ENCODE assay signal across 8 cellular contexts in the genomic region with DNA sequence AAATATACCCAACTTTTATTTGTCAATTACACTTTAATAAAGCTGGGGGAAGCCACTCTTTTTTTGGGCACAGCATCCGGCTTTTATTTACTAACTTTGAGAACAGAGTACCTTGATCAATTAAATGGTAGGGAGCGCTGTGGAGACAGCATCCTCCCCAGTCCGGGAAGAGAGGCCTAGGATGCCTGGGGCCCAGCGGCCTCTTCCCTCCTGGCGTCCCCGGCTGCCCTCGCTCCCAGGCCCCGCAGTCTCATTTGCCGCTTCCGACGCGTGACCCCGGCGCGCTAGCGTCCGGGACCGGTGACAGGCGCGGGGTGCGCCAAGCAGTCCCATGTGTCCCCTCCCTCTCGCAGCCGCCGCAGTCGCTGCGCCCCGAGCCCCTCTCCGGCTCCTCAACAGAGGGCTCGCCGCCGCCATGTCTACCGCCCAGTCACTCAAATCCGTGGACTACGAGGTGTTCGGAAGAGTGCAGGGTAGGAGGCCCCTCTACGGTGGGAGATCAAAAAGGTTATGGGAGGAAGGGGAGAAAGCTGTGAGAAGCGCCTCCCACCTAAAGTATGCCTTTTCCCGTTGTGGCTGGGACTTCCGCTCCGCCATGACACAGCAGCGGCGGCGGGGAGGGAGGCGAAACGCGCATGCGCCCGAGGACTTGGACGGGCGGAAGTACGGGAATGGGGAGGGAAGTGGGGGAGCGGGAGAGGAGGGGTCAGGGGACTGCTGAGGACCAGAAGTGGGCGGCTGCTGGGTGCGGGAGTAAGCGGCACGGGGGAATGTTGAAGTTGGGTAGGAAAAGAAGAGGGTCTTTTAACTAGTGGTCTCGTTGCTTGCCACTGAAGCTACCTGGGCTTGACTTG. TPM values are rescaled to one million over a fixed set of nuclear protein-coding genes. Genes with fewer than 3 reads are reported as not detected.
DNase-seq lines count a peak whose midpoint lies in the region; ATAC-seq and TF ChIP-seq lines count a peak whose summit lies in the region.

A gene (plus strand): TSS at position 332 of the 854 bp plus-strand sequence.

- peak; percentile 92 for DNase-seq in H7
- peak; percentile 88 for DNase-seq in RWPE2 (ENCODE audit: low spot score)
- peak; percentile 88 for DNase-seq in activated T-helper 2 cell treated with anti-CD3 and anti-CD28 coated beads, Interferon-gamma antibody, Interleukin-2, Interleukin-4, amounts not matched to agents 10 μg/mL and 5 μg/mL and 100 μg/mL, durations not matched to agents 14 hours and 24 hours and 36 hours (ENCODE audit: low spot score)
- peak; percentile 95 for DNase-seq in fibroblast of peridontal ligament (ENCODE audit: extremely low read depth)
- peak; percentile 94 for DNase-seq in natural killer cell treated with Interleukin-12 subunit alpha and Interleukin-12 subunit beta and Interleukin-15 and Interleukin-18, amount 100 ng/mL, for 72 hours (ENCODE audit: low spot score)
- peak; percentile 90 for DNase-seq in stimulated activated naive CD4-positive, alpha-beta T cell treated with Interleukin-2 at 50 U/mL for 16 hours (lab: John Stamatoyannopoulos, UW)

- H3K9me2 ChIP-seq in Loucy (replicated peaks; ENCODE audit: low read depth, low read length), result no peaks in the 10 kb centered on the region

- H4K20me1 ChIP-seq in Loucy (ENCODE audit: insufficient read depth, low read length, poor library complexity, severe bottlenecking), result no peaks in the 10 kb centered on the region

- peak within 1 kb of the TSS; percentile 97 for H3K27ac Mint-ChIP-seq in activated T-helper 2 cell treated with anti-CD3 and anti-CD28 coated beads, Interferon-gamma antibody, Interleukin-2, Interleukin-4, amounts not matched to agents 10 μg/mL and 5 μg/mL and 100 μg/mL, durations not matched to agents 14 hours and 24 hours and 36 hours
- H3K27ac Mint-ChIP-seq in natural killer cell treated with Interleukin-12 subunit alpha and Interleukin-12 subunit beta and Interleukin-15 and Interleukin-18, amount 100 ng/mL, for 72 hours, result peak within 1 kb of the TSS; percentile 99

- H3K9me3 ChIP-seq in ES-I3 (ENCODE audit: control insufficient read depth, insufficient read depth, low read length), result peaks cover 12% of the 10 kb centered on the region
- H3K9me3 ChIP-seq in Loucy (ENCODE audit: insufficient read depth, low read depth, low read length), result peaks cover 2% of the 10 kb centered on the region; the same call in 1 of the 2 replicates
- peaks cover 4% of the 10 kb centered on the region for H3K9me3 ChIP-seq in RWPE2 (ENCODE audit: severe bottlenecking)

- TF ChIP-seq CTCF in Loucy (conservative IDR thresholded peaks at IDR 0.05; ENCODE audit: low read length) (no peak; the same call in 1 of the 2 replicates), RWPE2 (IDR thresholded peaks at IDR 0.05; ENCODE audit: poor library complexity, severe bottlenecking) (peak; percentile 41)

- H3K9me3 Mint-ChIP-seq in activated T-helper 2 cell treated with anti-CD3 and anti-CD28 coated beads, Interferon-gamma antibody, Interleukin-2, Interleukin-4, amounts not matched to agents 10 μg/mL and 5 μg/mL and 100 μg/mL, durations not matched to agents 14 hours and 24 hours and 36 hours, result peaks cover 21% of the 10 kb centered on the region
- H3K9me3 Mint-ChIP-seq in natural killer cell treated with Interleukin-12 subunit alpha and Interleukin-12 subunit beta and Interleukin-15 and Interleukin-18, amount 100 ng/mL, for 72 hours, result peaks cover 4% of the 10 kb centered on the region

- H3K27ac ChIP-seq in RWPE2 (ENCODE audit: poor library complexity, severe bottlenecking), result peak within 1 kb of the TSS; percentile 71

- H3K4me2 ChIP-seq in Loucy (ENCODE audit: low read depth, low read length, poor library complexity, severe bottlenecking), result peak within 1 kb of the TSS; percentile 98

- H3K36me3 ChIP-seq in ES-I3 (ENCODE audit: insufficient read depth, low read length) (no peaks in the 10 kb centered on the region), H7 (replicated peaks; ENCODE audit: control insufficient read depth, insufficient read depth, low read length) (no peaks in the 10 kb centered on the region), Loucy (ENCODE audit: insufficient read depth, low read length) (no peaks in the 10 kb centered on the region), RWPE2 (ENCODE audit: low read depth) (no peaks in the 10 kb centered on the region)

- peak; percentile 90 for ATAC-seq in RWPE2 (ENCODE audit: low read depth)
- ATAC-seq in natural killer cell treated with Interleukin-12 subunit alpha and Interleukin-12 subunit beta and Interleukin-15 and Interleukin-18, amount 100 ng/mL, for 72 hours, result peak; percentile 91 to 95

- H3K9ac ChIP-seq in ES-I3 (ENCODE audit: low read depth, low read length) (peak within 1 kb of the TSS; percentile 84), Loucy (ENCODE audit: low read depth, low read length, poor library complexity, severe bottlenecking) (peak within 1 kb of the TSS; percentile 89)

- H3K36me3 Mint-ChIP-seq in activated T-helper 2 cell treated with anti-CD3 and anti-CD28 coated beads, Interferon-gamma antibody, Interleukin-2, Interleukin-4, amounts not matched to agents 10 μg/mL and 5 μg/mL and 100 μg/mL, durations not matched to agents 14 hours and 24 hours and 36 hours (ENCODE audit: low read depth), result peaks cover 31% of the 10 kb centered on the region
- H3K36me3 Mint-ChIP-seq in natural killer cell treated with Interleukin-12 subunit alpha and Interleukin-12 subunit beta and Interleukin-15 and Interleukin-18, amount 100 ng/mL, for 72 hours, result peaks cover 15% of the 10 kb centered on the region

- peaks cover 8% of the 10 kb centered on the region for H3K27me3 Mint-ChIP-seq in activated T-helper 2 cell treated with anti-CD3 and anti-CD28 coated beads, Interferon-gamma antibody, Interleukin-2, Interleukin-4, amounts not matched to agents 10 μg/mL and 5 μg/mL and 100 μg/mL, durations not matched to agents 14 hours and 24 hours and 36 hours (ENCODE audit: low read depth)
- H3K27me3 Mint-ChIP-seq in natural killer cell treated with Interleukin-12 subunit alpha and Interleukin-12 subunit beta and Interleukin-15 and Interleukin-18, amount 100 ng/mL, for 72 hours, result peaks cover 4% of the 10 kb centered on the region in 2 donors

- H3K4me3 ChIP-seq in H7 (ENCODE audit: insufficient read depth, low read depth, low read length), result peak within 1 kb of the TSS; percentile 77
- H3K4me3 ChIP-seq in Loucy (ENCODE audit: low read length, poor library complexity, severe bottlenecking), result peak within 1 kb of the TSS; percentile 77
- peak within 1 kb of the TSS; percentile 86 for H3K4me3 ChIP-seq in RWPE2 (ENCODE audit: severe bottlenecking)

- intact Hi-C loops in activated T-helper 2 cell treated with anti-CD3 and anti-CD28 coated beads, Interferon-gamma antibody, Interleukin-2, Interleukin-4, amounts not matched to agents 10 μg/mL and 5 μg/mL and 100 μg/mL, durations not matched to agents 14 hours and 24 hours and 36 hours (cut with micrococcal nuclease), result loop anchor here (1.0 to 10.0 kb wide), 3 partner anchors 144 to 1309 kb away; a partner anchor contains a TSS

- H3K4me1 ChIP-seq in ES-I3 (ENCODE audit: insufficient read depth, low read length) (no peaks in the 10 kb centered on the region), Loucy (ENCODE audit: insufficient read depth, low read length, poor library complexity, severe bottlenecking) (peaks cover 12% of the 10 kb centered on the region), RWPE2 (ENCODE audit: insufficient read depth, poor library complexity, severe bottlenecking) (peaks cover 4% of the 10 kb centered on the region)

- H2AFZ ChIP-seq in Loucy (ENCODE audit: low read length), result peak within 1 kb of the TSS; percentile 88

- peak within 1 kb of the TSS; percentile 89 for H3K4me3 Mint-ChIP-seq in activated T-helper 2 cell treated with anti-CD3 and anti-CD28 coated beads, Interferon-gamma antibody, Interleukin-2, Interleukin-4, amounts not matched to agents 10 μg/mL and 5 μg/mL and 100 μg/mL, durations not matched to agents 14 hours and 24 hours and 36 hours (ENCODE audit: low read depth)
- peak within 1 kb of the TSS; percentile 91 for H3K4me3 Mint-ChIP-seq in natural killer cell treated with Interleukin-12 subunit alpha and Interleukin-12 subunit beta and Interleukin-15 and Interleukin-18, amount 100 ng/mL, for 72 hours

- H3K27me3 ChIP-seq in H7 (ENCODE audit: control insufficient read depth, insufficient read depth, low read length) (no peaks in the 10 kb centered on the region), Loucy (ENCODE audit: insufficient read depth, low read length, poor library complexity, severe bottlenecking) (no peaks in the 10 kb centered on the region), RWPE2 (ENCODE audit: insufficient read depth, poor library complexity, severe bottlenecking) (no peaks in the 10 kb centered on the region)

- H3K4me1 Mint-ChIP-seq in activated T-helper 2 cell treated with anti-CD3 and anti-CD28 coated beads, Interferon-gamma antibody, Interleukin-2, Interleukin-4, amounts not matched to agents 10 μg/mL and 5 μg/mL and 100 μg/mL, durations not matched to agents 14 hours and 24 hours and 36 hours (ENCODE audit: low read depth), result peaks cover 7% of the 10 kb centered on the region
- H3K4me1 Mint-ChIP-seq in natural killer cell treated with Interleukin-12 subunit alpha and Interleukin-12 subunit beta and Interleukin-15 and Interleukin-18, amount 100 ng/mL, for 72 hours (ENCODE audit: low read depth in 2 of 2), result peaks cover 7 to 17% of the 10 kb centered on the region in 2 donors

- no peaks in the 10 kb centered on the region for H3F3A ChIP-seq in Loucy (ENCODE audit: low read depth)

- peaks cover 14% of the 10 kb centered on the region for H3K79me2 ChIP-seq in Loucy (ENCODE audit: insufficient read depth, low read length)

RNA-seq across cellular contexts. Expression of the gene that starts here (rescaled TPM):
- total RNA-seq in H7 (2014; rRNA removed; shearing (Covaris generic)), result 3.7 and 5.2 TPM in 2 replicates
- total RNA-seq in activated T-helper 2 cell treated with anti-CD3 and anti-CD28 coated beads, Interferon-gamma antibody, Interleukin-2, Interleukin-4, amounts not matched to agents 10 μg/mL and 5 μg/mL and 100 μg/mL, durations not matched to agents 14 hours and 24 hours and 36 hours, result 4.3 and 6.5 TPM in 2 replicates
- total RNA-seq in natural killer cell treated with Interleukin-12 subunit alpha and Interleukin-12 subunit beta and Interleukin-15 and Interleukin-18, amount 100 ng/mL, for 72 hours, result 1 to 10 TPM; 4.9 to 7.5 TPM

Comparison
In these comparisons a context has a peak if more than half of its experiments do, and no peak if none do; other contexts are left out.
1. Peak in every context shown above with its lines: DNase-seq, ATAC-seq, H3K4me3 ChIP-seq and H3K27ac ChIP-seq.